ENCODE assay signal across 8 cellular contexts in the genomic region with DNA sequence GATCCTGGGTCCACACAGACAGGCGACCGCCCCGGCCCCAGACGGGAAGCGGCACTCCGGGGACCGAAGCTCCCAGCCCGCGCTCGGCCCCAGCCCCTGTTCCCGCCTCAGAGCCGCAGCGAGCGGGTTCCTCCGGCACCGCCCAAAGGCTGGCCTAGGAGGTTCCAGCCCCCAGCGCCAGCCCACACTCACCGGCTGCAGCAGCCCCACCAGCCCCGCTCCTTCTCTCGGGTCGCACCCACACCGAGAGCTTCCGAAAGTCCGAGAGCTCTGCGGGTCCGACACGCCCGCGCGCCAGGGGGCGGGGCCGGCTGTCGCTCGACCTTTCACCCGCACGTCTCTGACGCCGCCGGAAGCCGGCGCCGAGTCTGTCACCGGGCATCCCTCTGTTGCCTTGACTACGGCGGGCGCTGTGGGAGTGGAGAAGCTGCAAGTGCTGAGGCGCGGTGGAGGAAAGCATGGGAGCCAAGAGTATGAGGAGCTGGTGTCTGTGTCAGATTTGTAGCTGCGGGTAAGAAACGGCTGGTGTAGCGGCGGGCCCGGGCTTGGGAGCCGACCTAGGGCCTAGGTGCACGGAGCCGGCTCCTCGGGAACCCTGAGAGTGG. TPM values are rescaled to one million over a fixed set of nuclear protein-coding genes. Genes with fewer than 3 reads are reported as not detected.
DNase-seq lines count a peak whose midpoint lies in the region; TF ChIP-seq lines count a peak whose summit lies in the region.

A gene (minus strand): TSS at position 313 of the 605 bp plus-strand sequence. CDS start 956 bp downstream, outside the sequence.
A gene with protein sequence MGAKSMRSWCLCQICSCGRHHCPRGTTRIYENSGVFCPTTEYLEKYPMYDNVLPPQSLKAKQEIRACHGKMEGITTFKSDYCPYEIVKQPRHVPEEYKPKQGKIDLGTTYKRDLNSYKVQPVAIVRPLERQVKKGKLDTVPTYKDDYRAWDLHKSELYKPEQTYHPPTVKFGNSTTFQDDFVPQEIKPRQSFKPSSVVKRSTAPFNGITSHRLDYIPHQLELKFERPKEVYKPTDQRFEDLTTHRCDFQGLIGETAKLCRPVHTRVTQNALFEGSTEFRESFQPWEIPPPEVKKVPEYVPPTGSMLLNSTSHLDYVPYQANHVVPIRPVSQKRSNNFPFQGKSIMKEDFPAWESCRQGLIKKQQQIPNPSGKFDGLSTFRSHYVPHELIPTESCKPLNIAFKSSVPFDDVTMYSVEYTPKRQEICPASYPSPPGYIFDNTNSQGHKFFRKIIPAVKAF (plus strand): TSS at position 397 of the 605 bp plus-strand sequence. CDS start 62 bp downstream, at position 459.

- peak within 1 kb of the TSS; percentile 97 for H3K4me3 Mint-ChIP-seq in HFFc6
- H3K4me3 Mint-ChIP-seq in activated naive CD8-positive, alpha-beta T cell: peak within 1 kb of the TSS; percentile 96

- peak within 1 kb of the TSS; percentile 85 for H3K27ac Mint-ChIP-seq in HFFc6
- H3K27ac Mint-ChIP-seq in activated naive CD8-positive, alpha-beta T cell: peak within 1 kb of the TSS; percentile 91

- H2AFZ ChIP-seq in SK-N-SH (ENCODE audit: low read depth): peak within 1 kb of the TSS; percentile 84

- CTCF ChIA-PET in SK-N-SH (lab: Yijun Ruan, JAX): interaction anchor here (1.2 kb wide), 1 partner anchor 18 kb away, joined by 3 read pairs; no protein-coding TSS in a partner anchor

- no peaks in the 10 kb centered on the region for H3K9me2 ChIP-seq in SK-N-SH

- no peak for TF ChIP-seq POLR2A in ovary (IDR thresholded peaks at IDR 0.05)

- peaks cover 40% of the 10 kb centered on the region for H3K79me2 ChIP-seq in SK-N-SH (ENCODE audit: insufficient read depth)

- H3F3A ChIP-seq in SK-N-SH (replicated peaks; ENCODE audit: insufficient read depth): peaks cover 14% of the 10 kb centered on the region

- H3K36me3 Mint-ChIP-seq in HFFc6 (ENCODE audit: low read depth): peaks cover 21% of the 10 kb centered on the region
- peaks cover 8% of the 10 kb centered on the region for H3K36me3 Mint-ChIP-seq in activated naive CD8-positive, alpha-beta T cell

- H3K9ac ChIP-seq in SK-N-SH: peak within 1 kb of the TSS; percentile 80

- intact Hi-C loops in head of caudate nucleus (cut with DNase I): no loop called here
- intact Hi-C loops in ovary (cut with DNase I): no loop called here
- intact Hi-C loops in tibial artery (cut with DNase I; ENCODE audit: low total_unique reads): no loop called here

- TF ChIP-seq EP300 in SK-N-SH (IDR thresholded peaks at IDR 0.05; ENCODE audit: borderline replicate concordance in 1 of 2, low read depth in 1 of 2, low read length in 1 of 2) (0 out of 4 replicates have a peak, but pooled peaks have one; percentile 6 to 7), ovary (IDR thresholded peaks at IDR 0.05) (no peak)

- H3K9me3 ChIP-seq in SK-N-SH (no peaks in the 10 kb centered on the region), ovary (no peaks in the 10 kb centered on the region), tibial artery (no peaks in the 10 kb centered on the region)

- TF ChIP-seq RAD21 in SK-N-SH (IDR thresholded peaks at IDR 0.05; ENCODE audit: low read length): no peak

- peaks cover 8 to 10% of the 10 kb centered on the region in 2 experiments; a peak in 3 of 4 replicates for H3K4me1 ChIP-seq in SK-N-SH (ENCODE audit: control insufficient read depth in 1 of 2, insufficient read depth in 2 of 2, low read depth in 1 of 2, low read length in 1 of 2)
- H3K4me1 ChIP-seq in ovary (ENCODE audit: insufficient read depth): peaks cover 1% of the 10 kb centered on the region
- peaks cover 0 to 24% (median 10%) of the 10 kb centered on the region in 4 donors for H3K4me1 ChIP-seq in tibial artery

- H3K4me3 ChIP-seq in GM06990 (replicated peaks; ENCODE audit: low read depth, low read length): peak within 1 kb of the TSS; percentile 83
- H3K4me3 ChIP-seq in SK-N-SH (ENCODE audit: low read depth in 2 of 2, low read length in 1 of 2): peak within 1 kb of the TSS; percentile 75 to 90
- H3K4me3 ChIP-seq in ovary: peak within 1 kb of the TSS; percentile 84
- H3K4me3 ChIP-seq in tibial artery: peak within 1 kb of the TSS; percentile 79 to 94

- H3K36me3 ChIP-seq in GM06990 (ENCODE audit: control insufficient read depth, insufficient read depth, low read length): no peaks in the 10 kb centered on the region; the same call in 1 of the 2 replicates
- H3K36me3 ChIP-seq in SK-N-SH (replicated peaks in 1 of 2; ENCODE audit: control insufficient read depth in 1 of 2, insufficient read depth in 2 of 2, low read length in 1 of 2): peaks cover 16 to 22% of the 10 kb centered on the region in 2 experiments
- H3K36me3 ChIP-seq in ovary: no peaks in the 10 kb centered on the region
- H3K36me3 ChIP-seq in tibial artery: peaks cover 7 to 11% (median 8%) of the 10 kb centered on the region in 3 donors

- H4K20me1 ChIP-seq in SK-N-SH (ENCODE audit: insufficient read depth): no peaks in the 10 kb centered on the region

- POLR2A ChIA-PET in SK-N-SH (lab: Yijun Ruan, JAX): interaction anchor here (1.0 kb wide), 1 partner anchor 217 kb away, joined by 3 read pairs; a partner anchor contains a TSS

- H3K27ac ChIP-seq in SK-N-SH (ENCODE audit: low read depth in 2 of 2, low read length in 1 of 2): peak within 1 kb of the TSS; percentile 62 to 73
- peak within 1 kb of the TSS in 1 of 2 donors; percentile 70 for H3K27ac ChIP-seq in ovary
- H3K27ac ChIP-seq in tibial artery: peak within 1 kb of the TSS; percentile 70 to 76

- 0% methylated on average over 27 of the region's 57 CpGs for WGBS in SK-N-SH (ENCODE audit: low lambda C conversion rate)
- WGBS in ovary, 3 donors: 0% methylated on average over 52 to 57 of the region's 57 CpGs

- TF ChIP-seq CTCF in GM06990 (IDR thresholded peaks at IDR 0.05; ENCODE audit: insufficient read depth, low read length, poor library complexity, severe bottlenecking): no peak
- TF ChIP-seq CTCF in HFFc6 (IDR thresholded peaks at IDR 0.05): no peak
- TF ChIP-seq CTCF in SK-N-SH (IDR thresholded peaks at IDR 0.05): no peak
- no peak for TF ChIP-seq CTCF in ovary (IDR thresholded peaks at IDR 0.05)
- TF ChIP-seq CTCF in tibial artery (IDR thresholded peaks at IDR 0.05): no peak

- peaks cover 1% of the 10 kb centered on the region; the same call in 1 of the 2 replicates for H3K27me3 Mint-ChIP-seq in HFFc6 (ENCODE audit: insufficient read depth)
- H3K27me3 Mint-ChIP-seq in activated naive CD8-positive, alpha-beta T cell: no peaks in the 10 kb centered on the region

- H3K27me3 ChIP-seq in GM06990 (replicated peaks; ENCODE audit: control insufficient read depth, insufficient read depth, low read length): no peaks in the 10 kb centered on the region
- no peaks in the 10 kb centered on the region for H3K27me3 ChIP-seq in SK-N-SH (ENCODE audit: insufficient read depth)
- no peaks in the 10 kb centered on the region for H3K27me3 ChIP-seq in ovary
- no peaks in the 10 kb centered on the region for H3K27me3 ChIP-seq in tibial artery

- H3K9me3 Mint-ChIP-seq in HFFc6: no peaks in the 10 kb centered on the region
- H3K9me3 Mint-ChIP-seq in activated naive CD8-positive, alpha-beta T cell (ENCODE audit: low read depth): no peaks in the 10 kb centered on the region

- peaks cover 32% of the 10 kb centered on the region for H3K4me1 Mint-ChIP-seq in HFFc6 (ENCODE audit: low read depth)
- H3K4me1 Mint-ChIP-seq in activated naive CD8-positive, alpha-beta T cell (ENCODE audit: low read depth): peaks cover 28% of the 10 kb centered on the region

- DNase-seq in GM06990 (ENCODE audit: extremely low read depth, insufficient read length) (peak; percentile 95), HFFc6 (peak; percentile 90), NAMALWA (ENCODE audit: low spot score) (peak; percentile 89), SK-N-SH (peak; percentile 91), head of caudate nucleus (peak; percentile 84 to 98 (median 95)), ovary (peak; percentile 78 to 92 (median 90)), tibial artery (peak; percentile 94 to 95)

- peak within 1 kb of the TSS; percentile 83 for H3K4me2 ChIP-seq in SK-N-SH

TF ChIP-seq in SK-N-SH, 30 proteins besides CTCF, POLR2A, EP300 and RAD21 (continues in another document):
- TF ChIP-seq, protein P1, sequence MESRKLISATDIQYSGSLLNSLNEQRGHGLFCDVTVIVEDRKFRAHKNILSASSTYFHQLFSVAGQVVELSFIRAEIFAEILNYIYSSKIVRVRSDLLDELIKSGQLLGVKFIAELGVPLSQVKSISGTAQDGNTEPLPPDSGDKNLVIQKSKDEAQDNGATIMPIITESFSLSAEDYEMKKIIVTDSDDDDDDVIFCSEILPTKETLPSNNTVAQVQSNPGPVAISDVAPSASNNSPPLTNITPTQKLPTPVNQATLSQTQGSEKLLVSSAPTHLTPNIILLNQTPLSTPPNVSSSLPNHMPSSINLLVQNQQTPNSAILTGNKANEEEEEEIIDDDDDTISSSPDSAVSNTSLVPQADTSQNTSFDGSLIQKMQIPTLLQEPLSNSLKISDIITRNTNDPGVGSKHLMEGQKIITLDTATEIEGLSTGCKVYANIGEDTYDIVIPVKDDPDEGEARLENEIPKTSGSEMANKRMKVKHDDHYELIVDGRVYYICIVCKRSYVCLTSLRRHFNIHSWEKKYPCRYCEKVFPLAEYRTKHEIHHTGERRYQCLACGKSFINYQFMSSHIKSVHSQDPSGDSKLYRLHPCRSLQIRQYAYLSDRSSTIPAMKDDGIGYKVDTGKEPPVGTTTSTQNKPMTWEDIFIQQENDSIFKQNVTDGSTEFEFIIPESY (IDR thresholded peaks at IDR 0.05; ENCODE audit: borderline replicate concordance, low read depth): 0 out of 2 replicates have a peak, but pooled peaks have one; percentile 46
- no peak for TF ChIP-seq JUND (IDR thresholded peaks at IDR 0.05)
- no peak for TF ChIP-seq RXRA (IDR thresholded peaks at IDR 0.05; ENCODE audit: borderline replicate concordance, low read depth)
- TF ChIP-seq SMC3 (IDR thresholded peaks at IDR 0.05; ENCODE audit: low read depth, low read length): no peak
- peak; percentile 98 for TF ChIP-seq SIN3A (IDR thresholded peaks at IDR 0.05; ENCODE audit: borderline replicate concordance, low read depth, low read length)

RNA-seq across cellular contexts. Expression of the first gene that starts in this region (rescaled TPM):
- 10 to 100 TPM; 14.3 to 20.5 (median 18.5) TPM for total RNA-seq in HFFc6 (2021; fragmentation: NEBNext Ultra II Directional; extraction: Animal tissue kit (Norgen Biotek cat#: 25700))
- polyA plus RNA-seq in SK-N-SH (2012; rRNA removed) (12.3 and 15.3 TPM in 2 replicates), ovary (10 to 100 TPM in 1 of 2 donors, 1 to 10 TPM in 1; 4.1 to 15.2 TPM)
- 15.3 and 16.2 TPM in 2 replicates for polyA plus RNA-seq in SK-N-SH (2012; cell fraction: cytosol; rRNA removed)
- polyA plus RNA-seq in SK-N-SH (2012; cell fraction: nucleus; rRNA removed): 7.7 and 15.2 TPM in 2 replicates
- 10 to 100 TPM in 2 of 7 donors, 1 to 10 TPM in 5; 7.7 to 11.1 (median 8.9) TPM for total RNA-seq in ovary

RNA-seq across cellular contexts. Expression of the second gene that starts in this region (rescaled TPM):
- 1 to 10 TPM; 1.1 to 2.1 (median 1.4) TPM for total RNA-seq in HFFc6 (2021; fragmentation: NEBNext Ultra II Directional; extraction: Animal tissue kit (Norgen Biotek cat#: 25700))
- polyA plus RNA-seq in SK-N-SH (2012; rRNA removed) (2.8 and 5.4 TPM in 2 replicates), ovary (1 to 10 TPM in 1 of 2 donors, under 1 TPM in 1; 0.55 to 2.9 TPM)
- 2.6 and 3.6 TPM in 2 replicates for polyA plus RNA-seq in SK-N-SH (2012; cell fraction: cytosol; rRNA removed)
- polyA plus RNA-seq in SK-N-SH (2012; cell fraction: nucleus; rRNA removed): 17.5 and 19.3 TPM in 2 replicates
- 10 to 100 TPM in 1 of 7 donors, 1 to 10 TPM in 6; 2.2 to 38.4 (median 4.2) TPM for total RNA-seq in ovary
